ENCODE assay signal across 13 cellular contexts in the genomic region with DNA sequence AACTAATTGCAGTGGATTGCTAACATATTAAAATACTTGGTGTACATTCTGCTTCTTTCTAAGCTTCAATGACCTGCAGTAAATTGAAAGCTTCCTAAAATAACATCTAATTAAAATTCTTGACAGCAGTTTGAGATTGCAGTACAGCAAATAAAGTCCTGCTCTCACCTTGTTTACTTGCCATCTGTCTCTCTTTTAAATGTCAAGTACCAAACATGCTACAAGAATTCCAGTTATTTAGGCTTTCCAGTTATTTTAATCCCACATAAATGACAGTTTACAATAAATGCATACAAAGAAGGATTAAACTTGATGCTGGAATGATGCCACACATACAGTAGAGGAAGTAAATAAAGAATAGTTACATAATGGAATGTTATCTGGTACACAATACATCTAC. TPM values are rescaled to one million over a fixed set of nuclear protein-coding genes. Genes with fewer than 3 reads are reported as not detected.
A peak's percentile ranks its signal among the peaks of the same experiment; 100 is the strongest.
DNase-seq lines count a peak whose midpoint lies in the region; ATAC-seq, FAIRE-seq and TF ChIP-seq lines count a peak whose summit lies in the region.
"Had no signal": no experiment of that assay in that cellular context is flagged by ENCODE, and none has a peak within 500 bp of the region (broad histone marks: within the 10 kb centered on the region; RNA-seq: fewer than 3 reads in every experiment).

No MANE protein-coding gene starts in this region.

- no peak for ATAC-seq in T-cell (replicated peaks in 1 of 4)

- H2BK15ac ChIP-seq in mesendoderm (replicated peaks; ENCODE audit: low read depth), result no peak overlapping the region

- no peaks in the 10 kb centered on the region for H3K36me3 ChIP-seq in kidney (ENCODE audit: control insufficient read depth in 1 of 2, insufficient read depth in 2 of 2, low read length in 2 of 2)
- H3K36me3 ChIP-seq in mesendoderm (ENCODE audit: control insufficient read depth, insufficient read depth, low read length), result no peaks in the 10 kb centered on the region
- H3K36me3 ChIP-seq: prostate gland had no signal

- TF ChIP-seq CTCF in kidney (IDR thresholded peaks at IDR 0.05; ENCODE audit: borderline replicate concordance, extremely low read depth, insufficient read depth) (no peak), endothelial cell (IDR thresholded peaks at IDR 0.05; ENCODE audit: unreplicated experiment) (no peak)

- H3K79me1 ChIP-seq in mesendoderm (ENCODE audit: low read length), result no peaks in the 10 kb centered on the region

- H3K18ac ChIP-seq in mesendoderm (ENCODE audit: low read length), result no peak overlapping the region

- H3K27me3 ChIP-seq in mesendoderm (ENCODE audit: insufficient read depth, low read length, poor library complexity), result no peaks in the 10 kb centered on the region
- H3K27me3 ChIP-seq: tibial artery had no signal

- H3K4me3 ChIP-seq in kidney (ENCODE audit: low read length in 2 of 2) (no peak overlapping the region), mesendoderm (ENCODE audit: low read length) (no peak overlapping the region)
- H3K4me3 ChIP-seq: prostate gland, tibial artery had no signal

- H3K9me3 Mint-ChIP-seq in T-cell (no peaks in the 10 kb centered on the region), endothelial cell (ENCODE audit: unreplicated experiment) (no peaks in the 10 kb centered on the region)

- CTCF ChIA-PET in T-cell (lab: Charles Lee), result interaction anchor here in 1 of 2 donors (0.9 kb wide), 1 partner anchor 12 kb away, joined by 3 read pairs; no protein-coding TSS in a partner anchor

- no peak overlapping the region for H2BK120ac ChIP-seq in mesendoderm (ENCODE audit: low read depth, low read length)

- H3K27ac ChIP-seq in kidney (ENCODE audit: low read depth in 2 of 2, low read length in 2 of 2) (peak overlapping the region in 1 of 2 donors; percentile 56), mesendoderm (ENCODE audit: low read depth, low read length) (no peak overlapping the region)
- H3K27ac ChIP-seq: prostate gland had no signal

- H3K9me3 ChIP-seq in kidney (ENCODE audit: control insufficient read depth in 1 of 2, low read length in 2 of 2), result no peaks in the 10 kb centered on the region
- H3K9me3 ChIP-seq: prostate gland, tibial artery had no signal

- no peak overlapping the region for H3K4ac ChIP-seq in mesendoderm (ENCODE audit: low read depth, low read length)

- peak overlapping the region; percentile 70 to 81 for H3K27ac Mint-ChIP-seq in T-cell
- no peak overlapping the region for H3K27ac Mint-ChIP-seq in endothelial cell (ENCODE audit: unreplicated experiment)

- no peak overlapping the region for H3K4me2 ChIP-seq in mesendoderm (ENCODE audit: low read length)

- peaks cover 61% of the 10 kb centered on the region for H3K36me3 Mint-ChIP-seq in T-cell
- no peaks in the 10 kb centered on the region for H3K36me3 Mint-ChIP-seq in endothelial cell (ENCODE audit: low read depth, unreplicated experiment)

- H3K56ac ChIP-seq in mesendoderm (ENCODE audit: low read length), result no peak overlapping the region

- H3K4me1 Mint-ChIP-seq in T-cell (peaks cover 83 to 87% (median 85%) of the 10 kb centered on the region in 3 donors), endothelial cell (ENCODE audit: unreplicated experiment) (peaks cover 10% of the 10 kb centered on the region)

- FAIRE-seq in kidney (lab: Jason Lieb, UNC) (peak; percentile 76), frontal cortex (lab: Jason Lieb, UNC) (no peak)
- FAIRE-seq: G401.6 had no signal

- no peak overlapping the region for H4K8ac ChIP-seq in mesendoderm (ENCODE audit: low read depth, low read length)

- peaks cover 6 to 10% of the 10 kb centered on the region in 2 donors for H3K4me1 ChIP-seq in kidney (ENCODE audit: control insufficient read depth in 1 of 2, insufficient read depth in 1 of 2, low read depth in 1 of 2, low read length in 2 of 2)
- H3K4me1 ChIP-seq in mesendoderm (ENCODE audit: control insufficient read depth, low read depth, low read length), result peaks cover 4% of the 10 kb centered on the region
- H3K4me1 ChIP-seq: prostate gland had no signal

- H4K5ac ChIP-seq in mesendoderm (ENCODE audit: low read length), result no peak overlapping the region

- DNase-seq in NCI-H1105 treated with DMSO at 0.1 percent for 48 hours (lab: John Stamatoyannopoulos, UW) (peak; percentile 10), NCI-H1105 (lab: John Stamatoyannopoulos, UW) (no peak), DMS 273 treated with DMSO at 0.1 percent for 48 hours (lab: John Stamatoyannopoulos, UW) (peak; percentile 43), T-cell (no peak), kidney (no peak), endothelial cell (ENCODE audit: low spot score) (no peak), mesendoderm (no peak), frontal cortex (ENCODE audit: low spot score in 2 of 2) (no peak)
- DNase-seq: central memory CD4-positive, alpha-beta T cell; tibial artery had no signal

- intact Hi-C loops in kidney (cut with DNase I), result no loop called here

- no peak overlapping the region for H2BK5ac ChIP-seq in mesendoderm (ENCODE audit: low read length)

- no peak overlapping the region for H3K23ac ChIP-seq in mesendoderm (ENCODE audit: low read length)

- H3K27me3 Mint-ChIP-seq in T-cell (no peaks in the 10 kb centered on the region), endothelial cell (ENCODE audit: unreplicated experiment) (no peaks in the 10 kb centered on the region)
- H3K27me3 Mint-ChIP-seq: IgD-negative memory B cell had no signal

- H3K79me2 ChIP-seq in mesendoderm (ENCODE audit: control insufficient read depth, insufficient read depth, low read length), result no peaks in the 10 kb centered on the region

- H3K9ac ChIP-seq in kidney (ENCODE audit: low read length in 2 of 2), result peak overlapping the region in 1 of 2 donors; percentile 12
- no peak overlapping the region for H3K9ac ChIP-seq in mesendoderm (ENCODE audit: low read length)

- POLR2A ChIA-PET in T-cell (lab: Charles Lee), result no interaction called here

- H3K4me3 Mint-ChIP-seq in T-cell (no peak overlapping the region), endothelial cell (ENCODE audit: unreplicated experiment) (no peak overlapping the region)

- no peak overlapping the region for H2AK5ac ChIP-seq in mesendoderm (ENCODE audit: low read length)

RNA-seq across cellular contexts. Expression of gene CBLB, which starts 33.2 kb away (rescaled TPM):
- total RNA-seq in T-cell (100 to 1,000 TPM in 2 of 5 donors, 10 to 100 TPM in 3; 81.3 to 120 (median 99.6) TPM), kidney (48.4 TPM), endothelial cell (ENCODE audit: unreplicated experiment) (62.0 TPM), frontal cortex (22.0 TPM)
- polyA plus RNA-seq in kidney (ENCODE audit: insufficient read depth, low read depth, low replicate concordance), result 7.7 TPM
- 7.5 TPM for polyA plus RNA-seq in mesendoderm (2013, experiment 1 of 2)
- polyA plus RNA-seq in mesendoderm (2013, experiment 2 of 2), result 8.0 TPM

Comparison
In these comparisons a context has a peak if more than half of its experiments do, and no peak if none do; other contexts are left out.
1. DNase-seq: peak in NCI-H1105 treated with DMSO at 0.1 percent for 48 hours (single experiment) and DMS 273 treated with DMSO at 0.1 percent for 48 hours (single experiment); none in NCI-H1105 (single experiment), T-cell (0 of 34), kidney (single experiment), endothelial cell (single experiment), mesendoderm (single experiment) and frontal cortex (0 of 2).